ENCODE assay signal across 25 cellular contexts in the genomic region with DNA sequence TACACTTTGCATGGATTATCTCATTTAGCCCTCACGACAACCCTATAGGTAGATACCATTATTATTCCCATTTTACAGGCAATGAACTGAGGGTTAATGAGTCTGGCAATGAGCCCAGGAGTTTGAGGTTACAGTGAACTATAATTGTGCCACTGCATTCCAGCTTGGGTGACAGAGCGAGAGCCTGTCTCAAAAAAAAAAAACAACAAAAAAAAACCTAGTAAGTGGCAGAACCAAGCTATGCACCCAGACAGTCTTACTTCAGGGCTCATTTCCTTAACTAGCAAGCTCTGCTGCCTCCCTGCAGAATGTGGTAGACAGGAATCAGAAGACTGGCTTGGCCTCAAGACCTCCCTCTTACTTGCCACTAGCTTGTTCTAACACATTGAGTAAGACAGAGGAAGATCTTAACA.
DNase-seq lines count a peak whose midpoint lies in the region; ATAC-seq and TF ChIP-seq lines count a peak whose summit lies in the region.
"Had no signal": no experiment of that assay in that cellular context is flagged by ENCODE, and none has a peak within 500 bp of the region (broad histone marks: within the 10 kb centered on the region; RNA-seq: fewer than 3 reads in every experiment).

No MANE protein-coding gene starts in this region.

- intact Hi-C loops in psoas muscle (cut with DNase I): no loop called here

- H3K27me3 ChIP-seq in psoas muscle (ENCODE audit: insufficient read depth in 3 of 3, low read length in 2 of 3): no peaks in the 10 kb centered on the region
- H3K27me3 ChIP-seq: BLaER1, hepatocyte had no signal

- no peak overlapping the region for H3K4me3 Mint-ChIP-seq in immature natural killer cell
- no peak overlapping the region for H3K4me3 Mint-ChIP-seq in nephron progenitor cell
- H3K4me3 Mint-ChIP-seq: activated B cell treated with CpG ODN at 0.5 μM for 24 hours; activated CD4-positive, alpha-beta memory T cell treated with anti-CD3 and anti-CD28 coated beads for 36 hours; memory B cell; natural killer cell treated with Interleukin-12 subunit alpha and Interleukin-12 subunit beta and Interleukin-15 and Interleukin-18, amount 100 ng/mL, for 72 hours had no signal

- H3K27ac Mint-ChIP-seq in immature natural killer cell (no peak overlapping the region), nephron progenitor cell (no peak overlapping the region)
- H3K27ac Mint-ChIP-seq: activated B cell treated with CpG ODN at 0.5 μM for 24 hours; activated CD4-positive, alpha-beta memory T cell treated with anti-CD3 and anti-CD28 coated beads for 36 hours; memory B cell; natural killer cell treated with Interleukin-12 subunit alpha and Interleukin-12 subunit beta and Interleukin-15 and Interleukin-18, amount 100 ng/mL, for 72 hours had no signal

- no peaks in the 10 kb centered on the region for H3K36me3 ChIP-seq in psoas muscle (ENCODE audit: insufficient read depth in 1 of 2, low read depth in 1 of 2)
- H3K36me3 ChIP-seq: BLaER1, prostate gland had no signal

- H3K27ac ChIP-seq in psoas muscle: no peak overlapping the region
- H3K27ac ChIP-seq: BLaER1, hepatocyte, prostate gland had no signal

- H3K27me3 Mint-ChIP-seq in immature natural killer cell (ENCODE audit: low read depth in 3 of 3) (peaks cover 0 to 7% (median 5%) of the 10 kb centered on the region in 3 donors), nephron progenitor cell (ENCODE audit: low read depth, poor library complexity) (peaks cover 3% of the 10 kb centered on the region)
- H3K27me3 Mint-ChIP-seq: activated B cell treated with CpG ODN at 0.5 μM for 24 hours, memory B cell had no signal

- TF ChIP-seq POLR2A in NB4 (IDR thresholded peaks at IDR 0.05; ENCODE audit: extremely low read depth, insufficient read length): no peak

- no peaks in the 10 kb centered on the region for H3K4me1 ChIP-seq in psoas muscle
- H3K4me1 ChIP-seq: prostate gland had no signal

- H3K9me3 Mint-ChIP-seq in immature natural killer cell (no peaks in the 10 kb centered on the region), nephron progenitor cell (peaks cover 6% of the 10 kb centered on the region)
- H3K9me3 Mint-ChIP-seq: activated B cell treated with CpG ODN at 0.5 μM for 24 hours; activated CD4-positive, alpha-beta memory T cell treated with anti-CD3 and anti-CD28 coated beads for 36 hours; memory B cell; natural killer cell treated with Interleukin-12 subunit alpha and Interleukin-12 subunit beta and Interleukin-15 and Interleukin-18, amount 100 ng/mL, for 72 hours had no signal

- H3K9me3 ChIP-seq in psoas muscle: no peaks in the 10 kb centered on the region
- H3K9me3 ChIP-seq: BLaER1, prostate gland had no signal

- H3K36me3 Mint-ChIP-seq in immature natural killer cell (peaks cover 0 to 3% (median 0%) of the 10 kb centered on the region in 3 donors), nephron progenitor cell (ENCODE audit: low read depth) (no peaks in the 10 kb centered on the region)
- H3K36me3 Mint-ChIP-seq: activated CD4-positive, alpha-beta memory T cell treated with anti-CD3 and anti-CD28 coated beads for 36 hours; memory B cell; natural killer cell treated with Interleukin-12 subunit alpha and Interleukin-12 subunit beta and Interleukin-15 and Interleukin-18, amount 100 ng/mL, for 72 hours had no signal

- ATAC-seq in psoas muscle: peak; percentile 27 to 59 (median 38)
- no peak for ATAC-seq in GM18873 (IDR thresholded peaks at IDR 0.05; ENCODE audit: low FRiP score, unreplicated experiment)
- ATAC-seq: natural killer cell treated with Interleukin-12 subunit alpha and Interleukin-12 subunit beta and Interleukin-15 and Interleukin-18, amount 100 ng/mL, for 72 hours had no signal

- WGBS in psoas muscle, 3 donors: 56 to 70% (median 61%) methylated on average over 2 of the region's 2 CpGs

- peak; percentile 51 for DNase-seq in SIG-M5 treated with dmso at 0.1 percent for 504 hours (lab: John Stamatoyannopoulos, UW; ENCODE audit: unreplicated experiment)
- no peak for DNase-seq in SIG-M5 (lab: John Stamatoyannopoulos, UW)
- peak; percentile 64 for DNase-seq in NB4 (ENCODE audit: low read depth)
- peak; percentile 33 for DNase-seq in choroid plexus epithelial cell (ENCODE audit: low read depth)
- no peak for DNase-seq in psoas muscle
- no peak for DNase-seq in immature natural killer cell
- DNase-seq in nephron progenitor cell: no peak
- DNase-seq: activated B cell treated with CpG ODN at 0.5 μM for 24 hours; activated CD4-positive, alpha-beta memory T cell treated with anti-CD3 and anti-CD28 coated beads for 36 hours; activated naive CD4-positive, alpha-beta T cell; activated T-cell treated with anti-CD3 and anti-CD28 coated beads for 4 hours; amniotic stem cell; Calu3; NCI-H1092; NCI-H2107; NCI-H524 treated with DMSO at 0.1 percent for 48 hours; SHP77; small intestine; stimulated activated naive CD4-positive, alpha-beta T cell had no signal

- no peak for TF ChIP-seq CTCF in NB4 (IDR thresholded peaks at IDR 0.05; ENCODE audit: low read depth, low read length)
- no peak for TF ChIP-seq CTCF in choroid plexus epithelial cell (conservative IDR thresholded peaks at IDR 0.05; ENCODE audit: low read depth, low read length)
- no peak for TF ChIP-seq CTCF in psoas muscle (IDR thresholded peaks at IDR 0.05)
- no peak for TF ChIP-seq CTCF in nephron progenitor cell (IDR thresholded peaks at IDR 0.05)

- H3K4me3 ChIP-seq in NB4 (ENCODE audit: low read depth, low read length) (no peak overlapping the region), choroid plexus epithelial cell (ENCODE audit: low read depth, low read length) (no peak overlapping the region), psoas muscle (no peak overlapping the region)
- H3K4me3 ChIP-seq: BLaER1, hepatocyte, prostate gland had no signal

- H3K4me1 Mint-ChIP-seq in immature natural killer cell (no peaks in the 10 kb centered on the region), nephron progenitor cell (peaks cover 9% of the 10 kb centered on the region)
- H3K4me1 Mint-ChIP-seq: memory B cell had no signal

Comparison
In these comparisons a context has a peak if more than half of its experiments do, and no peak if none do; other contexts are left out.
1. DNase-seq: peak in SIG-M5 treated with dmso at 0.1 percent for 504 hours (single experiment), NB4 (single experiment) and choroid plexus epithelial cell (single experiment); none in SIG-M5 (single experiment), psoas muscle (0 of 2), immature natural killer cell (0 of 3) and nephron progenitor cell (single experiment).